Comparison of ENCODE assay signal across 13 cellular contexts in genomic region chr6:137166247-137167098, GRCh38. TPM values are rescaled to one million over a fixed set of nuclear protein-coding genes. Genes with fewer than 3 reads are reported as not detected.
DNase-seq lines count a peak whose midpoint lies in the region; ATAC-seq and TF ChIP-seq lines count a peak whose summit lies in the region.
"Had no signal": no experiment of that assay in that cellular context is flagged by ENCODE, and none has a peak within 500 bp of the region (broad histone marks: within the 10 kb centered on the region; RNA-seq: fewer than 3 reads in every experiment).

No MANE protein-coding gene starts in this region.

- H3K27me3 Mint-ChIP-seq in HFFc6 (ENCODE audit: insufficient read depth) = peaks cover 18% of the 10 kb centered on the region; the same call in 1 of the 2 replicates

- no peak for ATAC-seq in body of pancreas

- no peak overlapping the region for H3K27ac ChIP-seq in C4-2B
- no peak overlapping the region for H3K27ac ChIP-seq in body of pancreas
- H3K27ac ChIP-seq: ascending aorta, dorsolateral prefrontal cortex, stomach had no signal

- TF ChIP-seq POLR2A in body of pancreas (IDR thresholded peaks at IDR 0.05) = no peak

- H3K36me3 ChIP-seq in body of pancreas (replicated peaks in 1 of 2; ENCODE audit: insufficient read depth in 1 of 2, low read depth in 2 of 2) = no peaks in the 10 kb centered on the region
- H3K36me3 ChIP-seq: ascending aorta, stomach had no signal

- H3K36me3 Mint-ChIP-seq in HFFc6 (ENCODE audit: low read depth) = no peaks in the 10 kb centered on the region

- no peaks in the 10 kb centered on the region for H3K9me3 ChIP-seq in body of pancreas
- H3K9me3 ChIP-seq: ascending aorta had no signal

- 64 to 68% methylated on average over 8 of the region's 8 CpGs for WGBS in body of pancreas, 2 donors

- TF ChIP-seq CTCF in C4-2B (conservative IDR thresholded peaks at IDR 0.05) (peak; percentile 51), HFFc6 (IDR thresholded peaks at IDR 0.05) (peak; percentile 4; the same call in 1 of the 2 replicates), body of pancreas (IDR thresholded peaks at IDR 0.05) (no peak)

- H3K27ac Mint-ChIP-seq in HFFc6 = no peak overlapping the region

- DNase-seq in HFFc6 (no peak), SKM-1 (lab: John Stamatoyannopoulos, UW; ENCODE audit: unreplicated experiment) (peak; percentile 72), medulla oblongata (ENCODE audit: extremely low spot score) (peak; percentile 63), NCI-H345 (lab: John Stamatoyannopoulos, UW) (no peak), body of pancreas (no peak), dedifferentiated amniotic fluid mesenchymal stem cell (ENCODE audit: extremely low spot score) (no peak)
- DNase-seq: COR-L47, dorsolateral prefrontal cortex, NCI-H1436, NCI-H510A treated with DMSO at 0.1 percent for 48 hours had no signal

- H3K4me1 Mint-ChIP-seq in HFFc6 (ENCODE audit: low read depth) = no peaks in the 10 kb centered on the region

- intact Hi-C loops in body of pancreas (cut with DNase I) = loop anchor here (5.0 kb wide), 1 partner anchor 74 kb away; no protein-coding TSS in a partner anchor

- no peaks in the 10 kb centered on the region for H3K27me3 ChIP-seq in body of pancreas
- H3K27me3 ChIP-seq: ascending aorta, stomach had no signal

- no peak overlapping the region for H3K4me3 Mint-ChIP-seq in HFFc6

- H3K4me1 ChIP-seq in body of pancreas = no peaks in the 10 kb centered on the region
- H3K4me1 ChIP-seq: ascending aorta had no signal

- H3K9me3 Mint-ChIP-seq in HFFc6 = peaks cover 6% of the 10 kb centered on the region

- H3K4me3 ChIP-seq in body of pancreas = no peak overlapping the region
- H3K4me3 ChIP-seq: ascending aorta, dorsolateral prefrontal cortex, stomach had no signal

RNA-seq across cellular contexts. Expression of gene IL22RA2, which starts 7.0 kb away (rescaled TPM):
- total RNA-seq in HFFc6 (2021; fragmentation: NEBNext Ultra II Directional; extraction: Animal tissue kit (Norgen Biotek cat#: 25700)) = not detected
- not detected for total RNA-seq in body of pancreas
- total RNA-seq: ascending aorta, dorsolateral prefrontal cortex, stomach had no signal

RNA-seq across cellular contexts. Expression of gene IFNGR1, which starts 52.7 kb away (rescaled TPM):
- 10 to 100 TPM; 24.1 to 29.0 (median 26.1) TPM for total RNA-seq in HFFc6 (2021; fragmentation: NEBNext Ultra II Directional; extraction: Animal tissue kit (Norgen Biotek cat#: 25700))
- 10 to 100 TPM; 12.9 to 36.6 TPM for total RNA-seq in body of pancreas

Comparison
In these comparisons a context has a peak if more than half of its experiments do, and no peak if none do; other contexts are left out.
1. CTCF ChIP-seq: peak in C4-2B (single experiment) and HFFc6 (single experiment); none in body of pancreas (0 of 7).
2. DNase-seq: peak in SKM-1 (single experiment) and medulla oblongata (single experiment); none in HFFc6 (single experiment), NCI-H345 (single experiment), body of pancreas (0 of 4) and dedifferentiated amniotic fluid mesenchymal stem cell (single experiment).